In genomic region chr5:114153392-114153791, GRCh38 we compare ENCODE assay signal across 24 cellular contexts.
DNase-seq lines count a peak whose midpoint lies in the region; ATAC-seq, FAIRE-seq and TF ChIP-seq lines count a peak whose summit lies in the region.
"Had no signal": no experiment of that assay in that cellular context is flagged by ENCODE, and none has a peak within 500 bp of the region (broad histone marks: within the 10 kb centered on the region; RNA-seq: fewer than 3 reads in every experiment).

No MANE protein-coding gene starts in this region.

- ATAC-seq in pancreas: peak in 3 of 4 donors; percentile 46 to 67 (median 51)
- ATAC-seq: GM12878 had no signal

- 39 to 50% methylated on average over 2 of the region's 2 CpGs for WGBS in pancreas, 2 donors

- no peak overlapping the region for H3K4me3 ChIP-seq in pancreas
- H3K4me3 ChIP-seq: BLaER1, GM12878 had no signal

- CTCF ChIA-PET in HEK293T (lab: Yijun Ruan, JAX): no interaction called here

- H3K27ac ChIP-seq in pancreas: no peak overlapping the region
- H3K27ac ChIP-seq: BLaER1 had no signal

- intact Hi-C loops in pancreas (cut with DNase I): no loop called here

- H3K36me3 ChIP-seq in pancreas: no peaks in the 10 kb centered on the region
- H3K36me3 ChIP-seq: BE2C, BLaER1 had no signal

- POLR2A ChIA-PET in HEK293T (lab: Yijun Ruan, JAX): no interaction called here

- no peaks in the 10 kb centered on the region for H3K27me3 ChIP-seq in pancreas
- H3K27me3 ChIP-seq: BE2C, BLaER1 had no signal

- DNase-seq in NCI-H146 (lab: John Stamatoyannopoulos, UW) (peak; percentile 21), NCI-H146 treated with DMSO at 0.1 percent for 48 hours (lab: John Stamatoyannopoulos, UW; ENCODE audit: unreplicated experiment) (no peak), pancreas (no peak), NCI-H2196 (lab: John Stamatoyannopoulos, UW; ENCODE audit: unreplicated experiment) (no peak), HEK293T (ENCODE audit: extremely low spot score) (no peak)
- DNase-seq: 8988T; ACHN; BE2C; C1 segment of cervical spinal cord; CD4-positive, alpha-beta memory T cell; CD4-positive, CD25-positive, alpha-beta regulatory T cell; CD8-positive, alpha-beta memory T cell; COR-L47; DMS 273 treated with DMSO at 0.1 percent for 48 hours; DMS153; DMS79; DND-41; EL; GDM1 had no signal

- TF ChIP-seq CTCF in pancreas (IDR thresholded peaks at IDR 0.05): no peak

- FAIRE-seq in pancreas (lab: Jason Lieb, UNC): no peak
- FAIRE-seq: A204.1, GM12878, GM12892, GM18507 had no signal

- H3K9me3 ChIP-seq in pancreas: no peaks in the 10 kb centered on the region
- H3K9me3 ChIP-seq: BE2C had no signal

- no peaks in the 10 kb centered on the region for H3K4me1 ChIP-seq in pancreas
- H3K4me1 ChIP-seq: BE2C, BLaER1 had no signal

TF ChIP-seq in HEK293T, 16 proteins besides CTCF, POLR2A, EP300 and RAD21:
- TF ChIP-seq ARNT (IDR thresholded peaks at IDR 0.05) (no peak), PKNOX1 (IDR thresholded peaks at IDR 0.05) (no peak), CTBP1 (IDR thresholded peaks at IDR 0.05; ENCODE audit: borderline replicate concordance) (no peak), BHLHE40 (IDR thresholded peaks at IDR 0.05; ENCODE audit: borderline replicate concordance) (no peak), FOXK2 (IDR thresholded peaks at IDR 0.05) (no peak), L3MBTL2 (conservative IDR thresholded peaks at IDR 0.05) (no peak), FOXM1 (IDR thresholded peaks at IDR 0.05; ENCODE audit: borderline replicate concordance) (no peak), HDGF (IDR thresholded peaks at IDR 0.05; ENCODE audit: borderline replicate concordance) (no peak), LEF1 (IDR thresholded peaks at IDR 0.05; ENCODE audit: borderline replicate concordance) (no peak), SUZ12 (IDR thresholded peaks at IDR 0.05) (no peak), ZNF384 (IDR thresholded peaks at IDR 0.05) (no peak), NFRKB (IDR thresholded peaks at IDR 0.05) (no peak), ELF4 (IDR thresholded peaks at IDR 0.05) (no peak), SP1 (IDR thresholded peaks at IDR 0.05) (no peak), FOXA1 (IDR thresholded peaks at IDR 0.05) (no peak), TARDBP (IDR thresholded peaks at IDR 0.05) (no peak)
